In the genomic region with DNA sequence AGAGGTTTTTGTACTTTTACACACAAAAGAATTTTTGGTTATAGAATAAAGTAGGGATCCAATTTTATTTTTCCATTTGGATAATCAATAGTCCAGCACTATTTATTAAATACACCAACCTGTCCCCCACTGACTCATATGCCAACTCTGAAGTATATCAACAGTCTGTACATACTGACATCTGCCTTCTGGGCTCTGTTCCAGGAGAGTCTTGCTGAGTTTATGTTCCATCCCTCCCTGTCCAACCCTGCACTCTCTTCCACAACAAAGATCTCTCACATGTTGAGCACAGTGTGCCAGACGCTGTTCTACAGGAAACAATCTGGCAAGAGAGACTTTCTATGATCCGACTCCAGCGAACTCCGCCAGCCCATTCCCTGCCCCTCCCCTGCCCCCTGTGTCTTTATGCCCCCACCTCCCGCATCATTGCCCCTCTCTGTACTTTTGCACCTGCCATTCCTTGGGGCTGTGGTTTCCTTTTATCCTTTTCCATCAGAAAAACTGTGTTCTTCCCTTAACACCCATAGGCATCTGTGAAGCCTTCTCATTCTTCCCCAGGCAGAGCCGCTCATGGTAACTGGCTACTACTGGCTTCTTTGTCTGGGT, we compare ENCODE assay signal across 1 cellular context.
A peak's percentile ranks its signal among the peaks of the same experiment; 100 is the strongest.
TF ChIP-seq lines count a peak whose summit lies in the region.

No MANE protein-coding gene starts in this region.

TF ChIP-seq in K562, 482 proteins besides CTCF, POLR2A, EP300 and RAD21:
- 0 out of 2 replicates have a peak, but pooled peaks have one; percentile 12 for TF ChIP-seq NFIC (IDR thresholded peaks at IDR 0.05)
- no peak for TF ChIP-seq SMAD3 (CRISPR knock-in tag; conservative IDR thresholded peaks at IDR 0.05)
- TF ChIP-seq, protein P1, sequence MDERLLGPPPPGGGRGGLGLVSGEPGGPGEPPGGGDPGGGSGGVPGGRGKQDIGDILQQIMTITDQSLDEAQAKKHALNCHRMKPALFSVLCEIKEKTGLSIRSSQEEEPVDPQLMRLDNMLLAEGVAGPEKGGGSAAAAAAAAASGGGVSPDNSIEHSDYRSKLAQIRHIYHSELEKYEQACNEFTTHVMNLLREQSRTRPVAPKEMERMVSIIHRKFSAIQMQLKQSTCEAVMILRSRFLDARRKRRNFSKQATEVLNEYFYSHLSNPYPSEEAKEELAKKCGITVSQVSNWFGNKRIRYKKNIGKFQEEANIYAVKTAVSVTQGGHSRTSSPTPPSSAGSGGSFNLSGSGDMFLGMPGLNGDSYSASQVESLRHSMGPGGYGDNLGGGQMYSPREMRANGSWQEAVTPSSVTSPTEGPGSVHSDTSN (CRISPR knock-in tag; IDR thresholded peaks at IDR 0.05; ENCODE audit: low read depth): no peak
- TF ChIP-seq, protein P1 (tag; conservative IDR thresholded peaks at IDR 0.05; ENCODE audit: low read depth): 0 out of 2 replicates have a peak, but pooled peaks have one; percentile 14
- 0 out of 2 replicates have a peak, but pooled peaks have one; percentile 32 for TF ChIP-seq FOXJ2 (tag; IDR thresholded peaks at IDR 0.05)
